ENCODE assay signal across 28 cellular contexts in genomic region chr14:77832301-77832700, GRCh38.
"Had no signal": no experiment of that assay in that cellular context is flagged by ENCODE, and none has a peak within 500 bp of the region (broad histone marks: within the 10 kb centered on the region; RNA-seq: fewer than 3 reads in every experiment).

No MANE protein-coding gene starts in this region.

- H3K27ac Mint-ChIP-seq: mesothelial cell of epicardium; natural killer cell; nephron progenitor cell; progenitor cell of endocrine pancreas; stimulated activated naive CD8-positive, alpha-beta T cell treated with anti-CD3 and anti-CD28 coated beads, Interleukin-15, amount 100 ng/mL, for 72 hours had no signal

- H3K4me1 Mint-ChIP-seq: mesothelial cell of epicardium; naive B cell; natural killer cell; nephron progenitor cell; neural progenitor cell; stimulated activated naive CD8-positive, alpha-beta T cell treated with anti-CD3 and anti-CD28 coated beads, Interleukin-15, amount 100 ng/mL, for 72 hours had no signal

- H3K9me3 Mint-ChIP-seq: mesothelial cell of epicardium; naive B cell; natural killer cell; nephron progenitor cell; neural progenitor cell; stimulated activated naive CD8-positive, alpha-beta T cell treated with anti-CD3 and anti-CD28 coated beads, Interleukin-15, amount 100 ng/mL, for 72 hours had no signal

- H3K27me3 ChIP-seq: heart right ventricle, hepatocyte, neural progenitor cell, neutrophil, testis, thyroid gland, upper lobe of right lung had no signal

- H3K27me3 Mint-ChIP-seq: naive B cell; progenitor cell of endocrine pancreas; stimulated activated naive CD8-positive, alpha-beta T cell treated with anti-CD3 and anti-CD28 coated beads, Interleukin-15, amount 100 ng/mL, for 72 hours had no signal

- H3K36me3 Mint-ChIP-seq: natural killer cell had no signal

- H3K36me3 ChIP-seq: neural progenitor cell, neutrophil, upper lobe of right lung had no signal

- DNase-seq: glutamatergic neuron; heart right ventricle; islet precursor cell; mesendoderm; naive B cell; natural killer cell; nephron progenitor cell; occipital lobe; stimulated activated CD4-positive, alpha-beta T cell treated with anti-CD3 and anti-CD28 coated beads, Interleukin-12 subunit alpha, Interleukin-12 subunit beta, amount 100 ng/mL, for 4 hours; stimulated activated CD4-positive, alpha-beta T cell treated with anti-CD3 and anti-CD28 coated beads, Interleukin-15, amount 100 ng/mL, for 24 hours; stimulated activated CD4-positive, alpha-beta T cell treated with anti-CD3 and anti-CD28 coated beads, Interleukin-2, amount 100 ng/mL, for 24 hours; stimulated activated CD4-positive, alpha-beta T cell treated with anti-CD3 and anti-CD28 coated beads, Interleukin-4, amount 100 ng/mL, for 1 hour; stimulated activated naive CD4-positive, alpha-beta T cell; stimulated activated naive CD8-positive, alpha-beta T cell treated with anti-CD3 and anti-CD28 coated beads, Interleukin-15, amount 100 ng/mL, for 72 hours; testis; thyroid gland; trophoblast cell; upper lobe of right lung had no signal

- H3K27ac ChIP-seq: heart right ventricle, hepatocyte, neural progenitor cell, neutrophil, parathyroid adenoma, skin epidermis, testis, thyroid gland, upper lobe of right lung had no signal

- H3K4me3 ChIP-seq: heart right ventricle, hepatocyte, lung, neural progenitor cell, skin epidermis, testis, thyroid gland, upper lobe of right lung had no signal

- H3K4me1 ChIP-seq: heart right ventricle, neural progenitor cell, parathyroid adenoma, testis, thyroid gland, upper lobe of right lung had no signal

- H3K9me3 ChIP-seq: heart right ventricle, neutrophil, testis, thyroid gland, upper lobe of right lung had no signal

- H3K4me3 Mint-ChIP-seq: mesothelial cell of epicardium; naive B cell; natural killer cell; nephron progenitor cell; neural progenitor cell; stimulated activated naive CD8-positive, alpha-beta T cell treated with anti-CD3 and anti-CD28 coated beads, Interleukin-15, amount 100 ng/mL, for 72 hours had no signal

- ATAC-seq: left lobe of liver; natural killer cell; sciatic nerve; stimulated activated naive CD8-positive, alpha-beta T cell treated with anti-CD3 and anti-CD28 coated beads, Interleukin-15, amount 100 ng/mL, for 72 hours; upper lobe of right lung had no signal
